In the genomic region with DNA sequence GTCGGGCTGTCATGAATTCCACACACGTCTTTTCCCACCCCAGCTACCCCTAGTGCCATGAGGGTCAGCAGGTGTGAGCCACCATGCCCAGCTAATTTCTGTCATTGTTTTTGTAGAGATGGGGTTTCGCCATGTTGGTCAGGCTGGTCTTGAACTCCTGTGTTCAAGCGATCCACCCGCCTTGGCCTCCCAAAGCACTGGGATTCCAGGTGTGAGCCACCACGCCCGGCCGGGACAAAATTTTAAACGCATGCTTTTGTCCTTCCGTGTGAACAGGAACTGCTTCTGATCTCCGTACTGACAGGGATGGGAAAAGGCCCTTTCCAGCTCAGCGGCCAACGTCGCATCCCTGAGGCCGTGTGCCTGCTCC, we compare ENCODE assay signal across 1 cellular context.
TF ChIP-seq lines count a peak whose summit lies in the region.

No MANE protein-coding gene starts in this region.

TF ChIP-seq in GM23338, 12 proteins besides CTCF, POLR2A, EP300 and RAD21 (continued from another document):
- TF ChIP-seq, protein P1, sequence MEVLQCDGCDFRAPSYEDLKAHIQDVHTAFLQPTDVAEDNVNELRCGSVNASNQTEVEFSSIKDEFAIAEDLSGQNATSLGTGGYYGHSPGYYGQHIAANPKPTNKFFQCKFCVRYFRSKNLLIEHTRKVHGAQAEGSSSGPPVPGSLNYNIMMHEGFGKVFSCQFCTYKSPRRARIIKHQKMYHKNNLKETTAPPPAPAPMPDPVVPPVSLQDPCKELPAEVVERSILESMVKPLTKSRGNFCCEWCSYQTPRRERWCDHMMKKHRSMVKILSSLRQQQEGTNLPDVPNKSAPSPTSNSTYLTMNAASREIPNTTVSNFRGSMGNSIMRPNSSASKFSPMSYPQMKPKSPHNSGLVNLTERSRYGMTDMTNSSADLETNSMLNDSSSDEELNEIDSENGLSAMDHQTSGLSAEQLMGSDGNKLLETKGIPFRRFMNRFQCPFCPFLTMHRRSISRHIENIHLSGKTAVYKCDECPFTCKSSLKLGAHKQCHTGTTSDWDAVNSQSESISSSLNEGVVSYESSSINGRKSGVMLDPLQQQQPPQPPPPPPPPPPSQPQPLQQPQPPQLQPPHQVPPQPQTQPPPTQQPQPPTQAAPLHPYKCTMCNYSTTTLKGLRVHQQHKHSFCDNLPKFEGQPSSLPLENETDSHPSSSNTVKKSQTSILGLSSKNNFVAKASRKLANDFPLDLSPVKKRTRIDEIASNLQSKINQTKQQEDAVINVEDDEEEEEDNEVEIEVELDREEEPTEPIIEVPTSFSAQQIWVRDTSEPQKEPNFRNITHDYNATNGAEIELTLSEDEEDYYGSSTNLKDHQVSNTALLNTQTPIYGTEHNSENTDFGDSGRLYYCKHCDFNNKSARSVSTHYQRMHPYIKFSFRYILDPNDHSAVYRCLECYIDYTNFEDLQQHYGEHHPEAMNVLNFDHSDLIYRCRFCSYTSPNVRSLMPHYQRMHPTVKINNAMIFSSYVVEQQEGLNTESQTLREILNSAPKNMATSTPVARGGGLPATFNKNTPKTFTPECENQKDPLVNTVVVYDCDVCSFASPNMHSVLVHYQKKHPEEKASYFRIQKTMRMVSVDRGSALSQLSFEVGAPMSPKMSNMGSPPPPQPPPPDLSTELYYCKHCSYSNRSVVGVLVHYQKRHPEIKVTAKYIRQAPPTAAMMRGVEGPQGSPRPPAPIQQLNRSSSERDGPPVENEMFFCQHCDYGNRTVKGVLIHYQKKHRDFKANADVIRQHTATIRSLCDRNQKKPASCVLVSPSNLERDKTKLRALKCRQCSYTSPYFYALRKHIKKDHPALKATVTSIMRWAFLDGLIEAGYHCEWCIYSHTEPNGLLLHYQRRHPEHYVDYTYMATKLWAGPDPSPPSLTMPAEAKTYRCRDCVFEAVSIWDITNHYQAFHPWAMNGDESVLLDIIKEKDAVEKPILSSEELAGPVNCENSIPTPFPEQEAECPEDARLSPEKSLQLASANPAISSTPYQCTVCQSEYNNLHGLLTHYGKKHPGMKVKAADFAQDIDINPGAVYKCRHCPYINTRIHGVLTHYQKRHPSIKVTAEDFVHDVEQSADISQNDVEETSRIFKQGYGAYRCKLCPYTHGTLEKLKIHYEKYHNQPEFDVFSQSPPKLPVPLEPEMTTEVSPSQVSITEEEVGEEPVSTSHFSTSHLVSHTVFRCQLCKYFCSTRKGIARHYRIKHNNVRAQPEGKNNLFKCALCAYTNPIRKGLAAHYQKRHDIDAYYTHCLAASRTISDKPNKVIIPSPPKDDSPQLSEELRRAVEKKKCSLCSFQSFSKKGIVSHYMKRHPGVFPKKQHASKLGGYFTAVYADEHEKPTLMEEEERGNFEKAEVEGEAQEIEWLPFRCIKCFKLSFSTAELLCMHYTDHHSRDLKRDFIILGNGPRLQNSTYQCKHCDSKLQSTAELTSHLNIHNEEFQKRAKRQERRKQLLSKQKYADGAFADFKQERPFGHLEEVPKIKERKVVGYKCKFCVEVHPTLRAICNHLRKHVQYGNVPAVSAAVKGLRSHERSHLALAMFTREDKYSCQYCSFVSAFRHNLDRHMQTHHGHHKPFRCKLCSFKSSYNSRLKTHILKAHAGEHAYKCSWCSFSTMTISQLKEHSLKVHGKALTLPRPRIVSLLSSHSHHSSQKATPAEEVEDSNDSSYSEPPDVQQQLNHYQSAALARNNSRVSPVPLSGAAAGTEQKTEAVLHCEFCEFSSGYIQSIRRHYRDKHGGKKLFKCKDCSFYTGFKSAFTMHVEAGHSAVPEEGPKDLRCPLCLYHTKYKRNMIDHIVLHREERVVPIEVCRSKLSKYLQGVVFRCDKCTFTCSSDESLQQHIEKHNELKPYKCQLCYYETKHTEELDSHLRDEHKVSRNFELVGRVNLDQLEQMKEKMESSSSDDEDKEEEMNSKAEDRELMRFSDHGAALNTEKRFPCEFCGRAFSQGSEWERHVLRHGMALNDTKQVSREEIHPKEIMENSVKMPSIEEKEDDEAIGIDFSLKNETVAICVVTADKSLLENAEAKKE (CRISPR knock-in tag; IDR thresholded peaks at IDR 0.05), result no peak
- TF ChIP-seq JUNB (IDR thresholded peaks at IDR 0.05; ENCODE audit: unreplicated experiment), result no peak
